ENCODE assay signal across 16 cellular contexts in genomic region chr2:174914894-174915760, GRCh38.
A peak's percentile ranks its signal among the peaks of the same experiment; 100 is the strongest.
DNase-seq lines count a peak whose midpoint lies in the region; ATAC-seq and TF ChIP-seq lines count a peak whose summit lies in the region.
"Had no signal": no experiment of that assay in that cellular context is flagged by ENCODE, and none has a peak within 500 bp of the region (broad histone marks: within the 10 kb centered on the region; RNA-seq: fewer than 3 reads in every experiment).

No MANE protein-coding gene starts in this region.

- H4K20me1 ChIP-seq in GM23248 (ENCODE audit: insufficient read depth) = no peaks in the 10 kb centered on the region
- H4K20me1 ChIP-seq: BLaER1 had no signal

- intact Hi-C loops in adrenal gland (cut with DNase I) = no loop called here
- intact Hi-C loops in left ventricle myocardium superior (cut with micrococcal nuclease) = no loop called here

- no peaks in the 10 kb centered on the region for H3K9me3 Mint-ChIP-seq in CD8-positive, alpha-beta memory T cell
- H3K9me3 Mint-ChIP-seq: neural crest cell had no signal

- H3K27ac ChIP-seq in adrenal gland (no peak overlapping the region), GM23248 (no peak overlapping the region)
- no peak overlapping the region for H3K27ac ChIP-seq in CD8-positive, alpha-beta memory T cell (ENCODE audit: low read depth, low read length)
- H3K27ac ChIP-seq: BLaER1, vagina had no signal

- no peak for TF ChIP-seq CTCF in adrenal gland (IDR thresholded peaks at IDR 0.05)

- H3K36me3 ChIP-seq in adrenal gland (replicated peaks in 1 of 2) = no peaks in the 10 kb centered on the region
- no peaks in the 10 kb centered on the region for H3K36me3 ChIP-seq in GM23248 (ENCODE audit: low read depth)
- H3K36me3 ChIP-seq in CD8-positive, alpha-beta memory T cell (ENCODE audit: insufficient read depth, low read length) = no peaks in the 10 kb centered on the region
- H3K36me3 ChIP-seq: BLaER1, vagina had no signal

- no peaks in the 10 kb centered on the region for H3K9me2 ChIP-seq in GM23248 (ENCODE audit: insufficient read depth)

- DNase-seq in DMS153 (lab: John Stamatoyannopoulos, UW) (peak; percentile 22), NCI-H2029 (lab: John Stamatoyannopoulos, UW) (peak; percentile 60), adrenal gland (peak; percentile 21 to 70 (median 46)), left ventricle myocardium superior (peak; percentile 74), GM23248 (no peak), AML-193 (lab: John Stamatoyannopoulos, UW) (no peak)
- DNase-seq in CD8-positive, alpha-beta memory T cell = no peak
- DNase-seq: activated effector memory CD4-positive, alpha-beta T cell treated with anti-CD3 and anti-CD28 coated beads, Interleukin-2, amount 50 U/mL, for 16 hours; cortex of kidney; kidney glomerular epithelial cell; NCI-H226; SHP77 had no signal

- peak; percentile 42 for ATAC-seq in left ventricle myocardium superior
- no peak for ATAC-seq in HG03196 (IDR thresholded peaks at IDR 0.05; ENCODE audit: unreplicated experiment)

- peaks cover 0 to 7% of the 10 kb centered on the region in 2 donors for H3K4me1 ChIP-seq in adrenal gland (replicated peaks in 1 of 2)
- no peaks in the 10 kb centered on the region for H3K4me1 ChIP-seq in GM23248 (ENCODE audit: insufficient read depth)
- no peaks in the 10 kb centered on the region for H3K4me1 ChIP-seq in CD8-positive, alpha-beta memory T cell (ENCODE audit: insufficient read depth, low read length)
- H3K4me1 ChIP-seq: BLaER1, vagina had no signal

- POLR2A ChIA-PET in CD8-positive, alpha-beta memory T cell (lab: Charles Lee) = no interaction called here

- no peaks in the 10 kb centered on the region for H3K27me3 Mint-ChIP-seq in CD8-positive, alpha-beta memory T cell

- H3K4me3 ChIP-seq in adrenal gland (no peak overlapping the region), GM23248 (no peak overlapping the region)
- H3K4me3 ChIP-seq in CD8-positive, alpha-beta memory T cell (ENCODE audit: low read length) = no peak overlapping the region
- H3K4me3 ChIP-seq: BLaER1, vagina had no signal

- CTCF ChIA-PET in CD8-positive, alpha-beta memory T cell (lab: Charles Lee) = no interaction called here

- no peak overlapping the region for H3K4me3 Mint-ChIP-seq in CD8-positive, alpha-beta memory T cell
- H3K4me3 Mint-ChIP-seq: neural crest cell had no signal

- no peak overlapping the region for H3K9ac ChIP-seq in GM23248
- H3K9ac ChIP-seq: BLaER1 had no signal

- H3K4me2 ChIP-seq in GM23248 (ENCODE audit: unreplicated experiment) = no peak overlapping the region
- H3K4me2 ChIP-seq: BLaER1 had no signal

- H2AFZ ChIP-seq in GM23248 = no peak overlapping the region

- no peak for TF ChIP-seq POLR2A in adrenal gland (IDR thresholded peaks at IDR 0.05)

- H3K36me3 Mint-ChIP-seq in CD8-positive, alpha-beta memory T cell = no peaks in the 10 kb centered on the region

- 87 to 93% (median 89%) methylated on average over 7 of the region's 7 CpGs for WGBS in adrenal gland, 4 donors
- WGBS in GM23248 (ENCODE audit: low coverage in 1 of 2, low lambda C conversion rate in 2 of 2, missing lambda C conversion rate in 2 of 2), 2 experiments = 90 to 93% methylated on average over 7 of the region's 7 CpGs

- no peaks in the 10 kb centered on the region for H3F3A ChIP-seq in GM23248 (ENCODE audit: insufficient read depth)

- no peaks in the 10 kb centered on the region for H3K79me2 ChIP-seq in GM23248 (ENCODE audit: insufficient read depth)

- no peak overlapping the region for H3K27ac Mint-ChIP-seq in CD8-positive, alpha-beta memory T cell

- H3K9me3 ChIP-seq in adrenal gland (replicated peaks in 1 of 3) = no peaks in the 10 kb centered on the region
- no peaks in the 10 kb centered on the region for H3K9me3 ChIP-seq in GM23248 (ENCODE audit: low read depth)
- H3K9me3 ChIP-seq in CD8-positive, alpha-beta memory T cell (ENCODE audit: low read length) = no peaks in the 10 kb centered on the region
- H3K9me3 ChIP-seq: BLaER1, vagina had no signal

- in situ Hi-C loops in GM23248 (cut with MboI) = no loop called here

- no peaks in the 10 kb centered on the region for H3K4me1 Mint-ChIP-seq in CD8-positive, alpha-beta memory T cell

- H3K27me3 ChIP-seq in adrenal gland (no peaks in the 10 kb centered on the region), GM23248 (replicated peaks; ENCODE audit: insufficient read depth) (no peaks in the 10 kb centered on the region)
- no peaks in the 10 kb centered on the region for H3K27me3 ChIP-seq in CD8-positive, alpha-beta memory T cell (ENCODE audit: insufficient read depth, low read length, poor library complexity, severe bottlenecking)
- H3K27me3 ChIP-seq: BLaER1, vagina had no signal

Comparison
In these comparisons a context has a peak if more than half of its experiments do, and no peak if none do; other contexts are left out.
1. DNase-seq: peak in DMS153 (single experiment), NCI-H2029 (single experiment), adrenal gland (7 of 7) and left ventricle myocardium superior (single experiment); none in GM23248 (single experiment), AML-193 (0 of 2) and CD8-positive, alpha-beta memory T cell (0 of 5).